20 cellular contexts compared by ENCODE assay signal in the genomic region with DNA sequence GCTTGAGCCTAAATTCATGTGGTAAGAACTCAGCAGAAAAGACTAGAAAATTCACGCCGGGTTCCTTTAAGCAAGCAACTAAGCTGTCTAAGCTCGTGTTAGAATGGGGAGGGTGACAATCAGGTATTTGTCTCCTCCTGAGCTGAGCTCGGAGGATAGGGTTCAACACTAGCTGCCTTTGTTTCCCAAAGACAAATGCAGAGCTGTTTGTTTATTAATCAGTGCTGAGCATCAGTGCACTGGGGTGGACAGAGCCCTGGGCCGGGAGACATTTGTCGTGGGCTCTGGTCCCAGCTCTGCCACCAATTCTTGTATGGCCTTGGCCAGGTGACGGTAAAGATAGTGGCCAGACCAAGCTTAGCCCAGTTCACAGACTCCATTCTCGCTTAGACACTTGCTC. TPM values are rescaled to one million over a fixed set of nuclear protein-coding genes. Genes with fewer than 3 reads are reported as not detected.
DNase-seq lines count a peak whose midpoint lies in the region; ATAC-seq and TF ChIP-seq lines count a peak whose summit lies in the region.
"Had no signal": no experiment of that assay in that cellular context is flagged by ENCODE, and none has a peak within 500 bp of the region (broad histone marks: within the 10 kb centered on the region; RNA-seq: fewer than 3 reads in every experiment).

No MANE protein-coding gene starts in this region.

- TF ChIP-seq CTCF in osteoblast (IDR thresholded peaks at IDR 0.05; ENCODE audit: extremely low read depth, low read depth, low read length), result no peak

- H3K79me2 ChIP-seq in osteoblast (ENCODE audit: insufficient read depth, low read length), result no peaks in the 10 kb centered on the region

- no peaks in the 10 kb centered on the region for H3K9me3 Mint-ChIP-seq in CD4-positive, alpha-beta memory T cell
- no peaks in the 10 kb centered on the region for H3K9me3 Mint-ChIP-seq in T-cell

- H3K4me3 Mint-ChIP-seq in CD4-positive, alpha-beta memory T cell, result no peak overlapping the region
- H3K4me3 Mint-ChIP-seq in T-cell, result no peak overlapping the region

- H3K4me1 Mint-ChIP-seq in CD4-positive, alpha-beta memory T cell, result peaks cover 19 to 45% (median 32%) of the 10 kb centered on the region in 4 donors
- H3K4me1 Mint-ChIP-seq in T-cell, result peaks cover 47 to 56% (median 53%) of the 10 kb centered on the region in 3 donors

- H3K4me2 ChIP-seq in osteoblast (ENCODE audit: insufficient read depth, low read length), result no peak overlapping the region
- H3K4me2 ChIP-seq: BLaER1 had no signal

- H3K4me1 ChIP-seq in CD4-positive, alpha-beta memory T cell (ENCODE audit: insufficient read depth, low read length), result peaks cover 24% of the 10 kb centered on the region
- peaks cover 14% of the 10 kb centered on the region for H3K4me1 ChIP-seq in osteoblast (ENCODE audit: insufficient read depth, low read length)
- H3K4me1 ChIP-seq: BLaER1 had no signal

- peaks cover 94% of the 10 kb centered on the region for H3K36me3 ChIP-seq in CD4-positive, alpha-beta memory T cell (ENCODE audit: insufficient read depth, low read length)
- no peaks in the 10 kb centered on the region for H3K36me3 ChIP-seq in osteoblast (ENCODE audit: insufficient read depth, low read length)
- H3K36me3 ChIP-seq: ovary, sigmoid colon had no signal

- DNase-seq in CD4-positive, alpha-beta memory T cell, result no peak
- DNase-seq in T-cell (no peak), globus pallidus (ENCODE audit: low spot score) (peak; percentile 93), osteoblast (ENCODE audit: insufficient read length, low spot score, missing footprints) (peak; percentile 41), GM03348 (ENCODE audit: low spot score) (no peak), GOT3 (lab: John Stamatoyannopoulos, UW) (no peak)
- DNase-seq: activated CD8-positive, alpha-beta memory T cell treated with anti-CD3 and anti-CD28 coated beads for 24 hours; cortex of kidney; DMS153; NCI-H2029 treated with DMSO at 0.1 percent for 48 hours; NCI-H524 treated with DMSO at 0.1 percent for 48 hours; ovary; sigmoid colon; stimulated activated CD4-positive, alpha-beta T cell treated with anti-CD3 and anti-CD28 coated beads, Interleukin-2, amount 100 ng/mL, for 24 hours; SW 1271 had no signal

- no peaks in the 10 kb centered on the region for H3K27me3 ChIP-seq in CD4-positive, alpha-beta memory T cell (ENCODE audit: insufficient read depth, low read length)
- no peaks in the 10 kb centered on the region for H3K27me3 ChIP-seq in osteoblast (ENCODE audit: insufficient read depth, low read length)
- H3K27me3 ChIP-seq: BLaER1, ovary, sigmoid colon had no signal

- H4K20me1 ChIP-seq in osteoblast (ENCODE audit: insufficient read depth, low read length), result peaks cover 10% of the 10 kb centered on the region

- ATAC-seq in T-cell (replicated peaks in 1 of 4) (no peak), GM18861 (IDR thresholded peaks at IDR 0.05; ENCODE audit: unreplicated experiment) (no peak)
- ATAC-seq: K562, left lobe of liver had no signal

- H3K27ac ChIP-seq in CD4-positive, alpha-beta memory T cell (ENCODE audit: low read depth, low read length), result peak overlapping the region; percentile 19
- no peak overlapping the region for H3K27ac ChIP-seq in osteoblast (ENCODE audit: low read depth, low read length)
- H3K27ac ChIP-seq: BLaER1, ovary, sigmoid colon had no signal

- H3K4me3 ChIP-seq in CD4-positive, alpha-beta memory T cell (ENCODE audit: low read length in 2 of 2), result no peak overlapping the region
- no peak overlapping the region for H3K4me3 ChIP-seq in osteoblast (ENCODE audit: insufficient read depth, low read length)
- H3K4me3 ChIP-seq: BLaER1, K562, ovary, sigmoid colon had no signal

- H3K9me3 ChIP-seq in CD4-positive, alpha-beta memory T cell (ENCODE audit: control insufficient read depth in 1 of 2, low read length in 2 of 2), result no peaks in the 10 kb centered on the region
- no peaks in the 10 kb centered on the region for H3K9me3 ChIP-seq in osteoblast (ENCODE audit: low read depth, low read length)
- H3K9me3 ChIP-seq: BLaER1, ovary, sigmoid colon had no signal

- H2AFZ ChIP-seq in osteoblast (ENCODE audit: low read length), result no peak overlapping the region

- peak overlapping the region in 4 of 7 donors; percentile 29 to 77 (median 34) for H3K27ac Mint-ChIP-seq in CD4-positive, alpha-beta memory T cell
- peak overlapping the region; percentile 34 to 46 for H3K27ac Mint-ChIP-seq in T-cell

- peaks cover 43 to 85% of the 10 kb centered on the region in 2 donors for H3K36me3 Mint-ChIP-seq in CD4-positive, alpha-beta memory T cell
- peaks cover 47% of the 10 kb centered on the region for H3K36me3 Mint-ChIP-seq in T-cell

- intact Hi-C loops in CD4-positive, alpha-beta memory T cell (cut with micrococcal nuclease), result no loop called here

- CTCF ChIA-PET in CD4-positive, alpha-beta memory T cell (lab: Charles Lee; ENCODE audit: partially characterized antibody), result interaction anchor here (1.0 to 49.4 kb wide), 5 partner anchors 11 to 77 kb away, joined by 3 to 1350 read pairs (median 6); a partner anchor contains a TSS
- CTCF ChIA-PET in T-cell (lab: Charles Lee), result no interaction called here

- POLR2A ChIA-PET in CD4-positive, alpha-beta memory T cell (lab: Charles Lee; ENCODE audit: partially characterized antibody), result interaction anchor here (0.6 to 34.5 kb wide), 5 partner anchors 9 to 50 kb away, joined by 3 to 941 read pairs (median 3); a partner anchor contains a TSS
- POLR2A ChIA-PET in T-cell (lab: Charles Lee), result interaction anchor here in 1 of 2 donors (0.5 kb wide), 1 partner anchor 130 kb away, joined by 3 read pairs; no protein-coding TSS in a partner anchor

- H3K27me3 Mint-ChIP-seq in CD4-positive, alpha-beta memory T cell, result no peaks in the 10 kb centered on the region
- no peaks in the 10 kb centered on the region for H3K27me3 Mint-ChIP-seq in T-cell

RNA-seq across cellular contexts. Expression of a gene that starts 43.7 kb away (rescaled TPM):
- under 1 TPM in 1 of 2 experiments, not detected in 1; 0.14 TPM for total RNA-seq in CD4-positive, alpha-beta memory T cell
- polyA plus RNA-seq in CD4-positive, alpha-beta memory T cell, result under 1 TPM in 1 of 2 donors, not detected in 1; 0.81 TPM
- total RNA-seq in T-cell (under 1 TPM in 4 of 5 donors, not detected in 1; 0.19 to 0.79 (median 0.49) TPM), osteoblast (0.29 and 0.36 TPM in 2 replicates)
- total RNA-seq: fibroblast of villous mesenchyme had no signal

RNA-seq across cellular contexts. Expression of a gene that starts 50.5 kb away (rescaled TPM):
- total RNA-seq in CD4-positive, alpha-beta memory T cell, result 1,000 to 10,000 TPM; 1,287 to 1,352 TPM
- 100 to 1,000 TPM in 1 of 2 donors, 10 to 100 TPM in 1; 81.8 to 147 TPM for polyA plus RNA-seq in CD4-positive, alpha-beta memory T cell
- total RNA-seq in T-cell, result 1,000 to 10,000 TPM; 1,049 to 1,157 (median 1,125) TPM
- total RNA-seq in osteoblast, result 16.6 and 17.4 TPM in 2 replicates

Comparison
In these comparisons a context has a peak if more than half of its experiments do, and no peak if none do; other contexts are left out.
1. DNase-seq: peak in globus pallidus (single experiment) and osteoblast (single experiment); none in CD4-positive, alpha-beta memory T cell (0 of 5), T-cell (0 of 34), GM03348 (single experiment) and GOT3 (single experiment).
2. RNA of a gene that starts 50.5 kb away (total RNA-seq): 1,287 to 1,352 TPM in CD4-positive, alpha-beta memory T cell and 1,049 to 1,157 TPM in T-cell; 16.6 to 17.4 TPM in osteoblast; every median in the first group is over 10 times any median in the second.